In genomic region chr9:129023036-129023907, GRCh38 we compare ENCODE assay signal across 9 cellular contexts. TPM values are rescaled to one million over a fixed set of nuclear protein-coding genes. Genes with fewer than 3 reads are reported as not detected.
DNase-seq lines count a peak whose midpoint lies in the region; ATAC-seq and TF ChIP-seq lines count a peak whose summit lies in the region.
"Had no signal": no experiment of that assay in that cellular context is flagged by ENCODE, and none has a peak within 500 bp of the region (broad histone marks: within the 10 kb centered on the region; RNA-seq: fewer than 3 reads in every experiment).

No MANE protein-coding gene starts in this region.

- no peak for ATAC-seq in HG02678 (IDR thresholded peaks at IDR 0.05; ENCODE audit: unreplicated experiment)

- H3K9me3 ChIP-seq in BLaER1 treated with 17β-estradiol and CSF1 and Interleukin-3, amounts not matched to agents 10 nM and 100 nM (replicated peaks in 1 of 11), result no peaks in the 10 kb centered on the region
- no peaks in the 10 kb centered on the region for H3K9me3 ChIP-seq in muscle layer of colon (ENCODE audit: low read length)

- H3K4me2 ChIP-seq in BLaER1 treated with 17β-estradiol and CSF1 and Interleukin-3, amounts not matched to agents 10 nM and 100 nM, result peak overlapping the region; percentile 14 to 51 (median 33); a peak in 17 of 22 replicates

- H3K27ac Mint-ChIP-seq in chondrocyte (ENCODE audit: unreplicated experiment), result peak overlapping the region; percentile 65
- no peak overlapping the region for H3K27ac Mint-ChIP-seq in activated T-helper 2 cell treated with anti-CD3 and anti-CD28 coated beads, Interferon-gamma antibody, Interleukin-2, Interleukin-4, amounts not matched to agents 10 μg/mL and 5 μg/mL and 100 μg/mL, durations not matched to agents 14 hours and 24 hours and 36 hours
- H3K27ac Mint-ChIP-seq: stimulated activated naive CD8-positive, alpha-beta T cell treated with anti-CD3 and anti-CD28 coated beads, Interleukin-15, Interleukin-2, amounts not matched to agents 100 ng/mL and 50 ng/mL, for 24 hours had no signal

- no peak overlapping the region for H3K4me3 Mint-ChIP-seq in chondrocyte (ENCODE audit: unreplicated experiment)
- no peak overlapping the region for H3K4me3 Mint-ChIP-seq in activated T-helper 2 cell treated with anti-CD3 and anti-CD28 coated beads, Interferon-gamma antibody, Interleukin-2, Interleukin-4, amounts not matched to agents 10 μg/mL and 5 μg/mL and 100 μg/mL, durations not matched to agents 14 hours and 24 hours and 36 hours (ENCODE audit: low read depth)
- H3K4me3 Mint-ChIP-seq: stimulated activated naive CD8-positive, alpha-beta T cell treated with anti-CD3 and anti-CD28 coated beads, Interleukin-15, Interleukin-2, amounts not matched to agents 100 ng/mL and 50 ng/mL, for 24 hours had no signal

- peaks cover 48 to 74% (median 71%) of the 10 kb centered on the region in 10 experiments for H3K4me1 ChIP-seq in BLaER1 treated with 17β-estradiol and CSF1 and Interleukin-3, amounts not matched to agents 10 nM and 100 nM
- H3K4me1 ChIP-seq in muscle layer of colon (ENCODE audit: insufficient read depth, low read length), result peaks cover 32% of the 10 kb centered on the region

- H3K9me3 Mint-ChIP-seq in chondrocyte (ENCODE audit: low read depth), result no peaks in the 10 kb centered on the region
- no peaks in the 10 kb centered on the region for H3K9me3 Mint-ChIP-seq in activated T-helper 2 cell treated with anti-CD3 and anti-CD28 coated beads, Interferon-gamma antibody, Interleukin-2, Interleukin-4, amounts not matched to agents 10 μg/mL and 5 μg/mL and 100 μg/mL, durations not matched to agents 14 hours and 24 hours and 36 hours
- H3K9me3 Mint-ChIP-seq: stimulated activated naive CD8-positive, alpha-beta T cell treated with anti-CD3 and anti-CD28 coated beads, Interleukin-15, Interleukin-2, amounts not matched to agents 100 ng/mL and 50 ng/mL, for 24 hours had no signal

- H3K27ac ChIP-seq in BLaER1 treated with 17β-estradiol and CSF1 and Interleukin-3, amounts not matched to agents 10 nM and 100 nM, result peak overlapping the region in 4 of 11 experiments; percentile 4 to 41 (median 20); a peak in 3 of 22 replicates
- H3K27ac ChIP-seq in muscle layer of colon (ENCODE audit: low read depth, low read length), result peak overlapping the region; percentile 23

- no peak overlapping the region for H3K4me3 ChIP-seq in BLaER1 treated with 17β-estradiol and CSF1 and Interleukin-3, amounts not matched to agents 10 nM and 100 nM
- H3K4me3 ChIP-seq in muscle layer of colon (ENCODE audit: low read depth in 1 of 2, low read length in 2 of 2), result no peak overlapping the region

- H3K4me1 Mint-ChIP-seq in chondrocyte (ENCODE audit: low read depth), result peaks cover 38% of the 10 kb centered on the region
- peaks cover 11% of the 10 kb centered on the region for H3K4me1 Mint-ChIP-seq in activated T-helper 2 cell treated with anti-CD3 and anti-CD28 coated beads, Interferon-gamma antibody, Interleukin-2, Interleukin-4, amounts not matched to agents 10 μg/mL and 5 μg/mL and 100 μg/mL, durations not matched to agents 14 hours and 24 hours and 36 hours (ENCODE audit: low read depth)

- DNase-seq in NCI-H2107 treated with DMSO at 0.1 percent for 48 hours (lab: John Stamatoyannopoulos, UW; ENCODE audit: unreplicated experiment) (peak; percentile 61), chondrocyte (ENCODE audit: low spot score) (no peak), NCI-H1694 (lab: John Stamatoyannopoulos, UW) (no peak), hippocampal formation (lab: John Stamatoyannopoulos, UW) (no peak)
- no peak for DNase-seq in activated T-helper 2 cell treated with anti-CD3 and anti-CD28 coated beads, Interferon-gamma antibody, Interleukin-2, Interleukin-4, amounts not matched to agents 10 μg/mL and 5 μg/mL and 100 μg/mL, durations not matched to agents 14 hours and 24 hours and 36 hours (ENCODE audit: low spot score)

- peaks cover 0 to 28% (median 14%) of the 10 kb centered on the region in 11 experiments; a peak in 12 of 22 replicates for H4K20me1 ChIP-seq in BLaER1 treated with 17β-estradiol and CSF1 and Interleukin-3, amounts not matched to agents 10 nM and 100 nM

- H3K27me3 Mint-ChIP-seq in chondrocyte (ENCODE audit: low read depth), result no peaks in the 10 kb centered on the region
- H3K27me3 Mint-ChIP-seq in activated T-helper 2 cell treated with anti-CD3 and anti-CD28 coated beads, Interferon-gamma antibody, Interleukin-2, Interleukin-4, amounts not matched to agents 10 μg/mL and 5 μg/mL and 100 μg/mL, durations not matched to agents 14 hours and 24 hours and 36 hours (ENCODE audit: low read depth), result no peaks in the 10 kb centered on the region
- H3K27me3 Mint-ChIP-seq: stimulated activated naive CD8-positive, alpha-beta T cell treated with anti-CD3 and anti-CD28 coated beads, Interleukin-15, Interleukin-2, amounts not matched to agents 100 ng/mL and 50 ng/mL, for 24 hours had no signal

- H3K36me3 Mint-ChIP-seq in chondrocyte (ENCODE audit: low read depth), result peaks cover 1% of the 10 kb centered on the region
- H3K36me3 Mint-ChIP-seq in activated T-helper 2 cell treated with anti-CD3 and anti-CD28 coated beads, Interferon-gamma antibody, Interleukin-2, Interleukin-4, amounts not matched to agents 10 μg/mL and 5 μg/mL and 100 μg/mL, durations not matched to agents 14 hours and 24 hours and 36 hours (ENCODE audit: low read depth), result peaks cover 5% of the 10 kb centered on the region

- H3K27me3 ChIP-seq in BLaER1 treated with 17β-estradiol and CSF1 and Interleukin-3, amounts not matched to agents 10 nM and 100 nM, result no peaks in the 10 kb centered on the region
- no peaks in the 10 kb centered on the region for H3K27me3 ChIP-seq in muscle layer of colon (ENCODE audit: control insufficient read depth in 1 of 2, insufficient read depth in 2 of 2, low read length in 2 of 2)

- intact Hi-C loops in activated T-helper 2 cell treated with anti-CD3 and anti-CD28 coated beads, Interferon-gamma antibody, Interleukin-2, Interleukin-4, amounts not matched to agents 10 μg/mL and 5 μg/mL and 100 μg/mL, durations not matched to agents 14 hours and 24 hours and 36 hours (cut with micrococcal nuclease), result loop anchor here (10.0 kb wide), 1 partner anchor 338 kb away; the partner anchor contains the start of gene SET

- peak overlapping the region in 7 of 11 experiments; percentile 0 to 40 (median 12); a peak in 5 of 22 replicates for H3K9ac ChIP-seq in BLaER1 treated with 17β-estradiol and CSF1 and Interleukin-3, amounts not matched to agents 10 nM and 100 nM
- no peak overlapping the region for H3K9ac ChIP-seq in muscle layer of colon (ENCODE audit: low read length)

- no peak for TF ChIP-seq CTCF in chondrocyte (IDR thresholded peaks at IDR 0.05)

- peaks cover 0 to 16% (median 8%) of the 10 kb centered on the region in 11 experiments; a peak in 13 of 22 replicates for H3K36me3 ChIP-seq in BLaER1 treated with 17β-estradiol and CSF1 and Interleukin-3, amounts not matched to agents 10 nM and 100 nM
- H3K36me3 ChIP-seq in muscle layer of colon (ENCODE audit: insufficient read depth, low read length), result no peaks in the 10 kb centered on the region

RNA-seq across cellular contexts. Expression of gene SH3GLB2, which starts 4.9 kb away (rescaled TPM):
- 57.8 to 66.4 TPM (median 62.2 TPM) in 3 replicates for total RNA-seq in chondrocyte
- 71.5 and 73.4 TPM in 2 replicates for total RNA-seq in activated T-helper 2 cell treated with anti-CD3 and anti-CD28 coated beads, Interferon-gamma antibody, Interleukin-2, Interleukin-4, amounts not matched to agents 10 μg/mL and 5 μg/mL and 100 μg/mL, durations not matched to agents 14 hours and 24 hours and 36 hours

RNA-seq across cellular contexts. Expression of gene MIGA2, which starts 13.2 kb away (rescaled TPM):
- total RNA-seq in chondrocyte, result 19.7 to 26.7 TPM (median 22.0 TPM) in 3 replicates
- 41.5 and 41.7 TPM in 2 replicates for total RNA-seq in activated T-helper 2 cell treated with anti-CD3 and anti-CD28 coated beads, Interferon-gamma antibody, Interleukin-2, Interleukin-4, amounts not matched to agents 10 μg/mL and 5 μg/mL and 100 μg/mL, durations not matched to agents 14 hours and 24 hours and 36 hours

RNA-seq across cellular contexts. Expression of gene DOLPP1, which starts 57.6 kb away (rescaled TPM):
- 12.3 to 22.5 TPM (median 16.4 TPM) in 3 replicates for total RNA-seq in chondrocyte
- total RNA-seq in activated T-helper 2 cell treated with anti-CD3 and anti-CD28 coated beads, Interferon-gamma antibody, Interleukin-2, Interleukin-4, amounts not matched to agents 10 μg/mL and 5 μg/mL and 100 μg/mL, durations not matched to agents 14 hours and 24 hours and 36 hours, result 20.2 and 22.9 TPM in 2 replicates
